ENCODE assay signal across 17 cellular contexts in genomic region chr5:71620630-71621029, GRCh38. TPM values are rescaled to one million over a fixed set of nuclear protein-coding genes. Genes with fewer than 3 reads are reported as not detected.
DNase-seq lines count a peak whose midpoint lies in the region; ATAC-seq, FAIRE-seq and TF ChIP-seq lines count a peak whose summit lies in the region.
"Had no signal": no experiment of that assay in that cellular context is flagged by ENCODE, and none has a peak within 500 bp of the region (broad histone marks: within the 10 kb centered on the region; RNA-seq: fewer than 3 reads in every experiment).

No MANE protein-coding gene starts in this region.

- no peak for DNase-seq in Panc1 (ENCODE audit: low read depth, low spot score)
- DNase-seq in caudate nucleus (lab: John Stamatoyannopoulos, UW) = no peak
- no peak for DNase-seq in stimulated activated effector memory CD8-positive, alpha-beta T cell treated with anti-CD3 and anti-CD28 coated beads, Interleukin-12 subunit alpha, Interleukin-12 subunit beta, amount 100 ng/mL, for 72 hours (ENCODE audit: low spot score in 2 of 2)
- no peak for DNase-seq in frontal cortex (ENCODE audit: low spot score in 2 of 2)
- no peak for DNase-seq in GDM1 (lab: John Stamatoyannopoulos, UW)
- no peak for DNase-seq in naive thymus-derived CD8-positive, alpha-beta T cell
- DNase-seq: C1 segment of cervical spinal cord; CD4-positive, alpha-beta memory T cell; COR-L47; DMS53; DMS79 treated with DMSO at 0.1 percent for 48 hours; GM23248; H7; HCEC 1CT had no signal

- no peaks in the 10 kb centered on the region for H3K4me1 ChIP-seq in Panc1 (ENCODE audit: control insufficient read depth, insufficient read depth, low read length)

- peaks cover 36% of the 10 kb centered on the region for H3K4me1 Mint-ChIP-seq in stimulated activated effector memory CD8-positive, alpha-beta T cell treated with anti-CD3 and anti-CD28 coated beads, Interleukin-12 subunit alpha, Interleukin-12 subunit beta, amount 100 ng/mL, for 72 hours
- peaks cover 7 to 32% (median 27%) of the 10 kb centered on the region in 4 donors for H3K4me1 Mint-ChIP-seq in naive thymus-derived CD8-positive, alpha-beta T cell

- H3K4me3 Mint-ChIP-seq in stimulated activated effector memory CD8-positive, alpha-beta T cell treated with anti-CD3 and anti-CD28 coated beads, Interleukin-12 subunit alpha, Interleukin-12 subunit beta, amount 100 ng/mL, for 72 hours = no peak overlapping the region
- H3K4me3 Mint-ChIP-seq in naive thymus-derived CD8-positive, alpha-beta T cell = no peak overlapping the region
- H3K4me3 Mint-ChIP-seq: CD4-positive, alpha-beta memory T cell had no signal

- H3K27ac ChIP-seq in 22Rv1 (peak overlapping the region; percentile 80), Panc1 (ENCODE audit: low read length) (no peak overlapping the region), caudate nucleus (ENCODE audit: low read depth, low read length) (peak overlapping the region; percentile 64)
- H3K27ac ChIP-seq: GM23248 had no signal

- peaks cover 60% of the 10 kb centered on the region for H3K36me3 Mint-ChIP-seq in stimulated activated effector memory CD8-positive, alpha-beta T cell treated with anti-CD3 and anti-CD28 coated beads, Interleukin-12 subunit alpha, Interleukin-12 subunit beta, amount 100 ng/mL, for 72 hours
- H3K36me3 Mint-ChIP-seq in naive thymus-derived CD8-positive, alpha-beta T cell = peaks cover 28 to 92% (median 53%) of the 10 kb centered on the region in 3 donors

- H3K9me3 Mint-ChIP-seq in stimulated activated effector memory CD8-positive, alpha-beta T cell treated with anti-CD3 and anti-CD28 coated beads, Interleukin-12 subunit alpha, Interleukin-12 subunit beta, amount 100 ng/mL, for 72 hours = no peaks in the 10 kb centered on the region
- H3K9me3 Mint-ChIP-seq in naive thymus-derived CD8-positive, alpha-beta T cell = peaks cover 0 to 8% (median 0%) of the 10 kb centered on the region in 9 donors

- POLR2A ChIA-PET in Panc1 (lab: Charles Lee) = no interaction called here
- POLR2A ChIA-PET in naive thymus-derived CD8-positive, alpha-beta T cell (lab: Charles Lee) = no interaction called here

- H3K27me3 Mint-ChIP-seq in naive thymus-derived CD8-positive, alpha-beta T cell = no peaks in the 10 kb centered on the region
- H3K27me3 Mint-ChIP-seq: CD4-positive, alpha-beta memory T cell had no signal

- CTCF ChIA-PET in Panc1 (lab: Charles Lee) = no interaction called here

- BruUV-seq in Panc1 (replicated peaks; lab: Mats Ljungman, UMichigan) = TSS peak; percentile 12

- in situ Hi-C loops in Panc1 (cut with HindIII; ENCODE audit: low pct_unique_long_range_greater_than_20kb, low sequenced_read_pairs) = no loop called here

- intact Hi-C loops in Panc1 (cut with micrococcal nuclease; ENCODE audit: unreplicated experiment) = no loop called here

- no peaks in the 10 kb centered on the region for H3K27me3 ChIP-seq in Panc1 (ENCODE audit: control insufficient read depth, insufficient read depth, low read length)

- TF ChIP-seq CTCF in 22Rv1 (IDR thresholded peaks at IDR 0.05) (no peak), Panc1 (IDR thresholded peaks at IDR 0.05) (no peak)

- no peaks in the 10 kb centered on the region for H3K36me3 ChIP-seq in Panc1 (ENCODE audit: control insufficient read depth, insufficient read depth, low read length)

- no peak overlapping the region for H3K4me3 ChIP-seq in Panc1 (ENCODE audit: low read depth in 2 of 2, low read length in 2 of 2)
- H3K4me3 ChIP-seq: GM23248 had no signal

- FAIRE-seq in frontal cortex (lab: Jason Lieb, UNC) = no peak
- FAIRE-seq: GM12892, H1 had no signal

- H3K27ac Mint-ChIP-seq in stimulated activated effector memory CD8-positive, alpha-beta T cell treated with anti-CD3 and anti-CD28 coated beads, Interleukin-12 subunit alpha, Interleukin-12 subunit beta, amount 100 ng/mL, for 72 hours = peak overlapping the region; percentile 64
- peak overlapping the region in 2 of 10 donors; percentile 12 to 61 for H3K27ac Mint-ChIP-seq in naive thymus-derived CD8-positive, alpha-beta T cell

- no peaks in the 10 kb centered on the region for H3K9me3 ChIP-seq in Panc1 (ENCODE audit: control insufficient read depth, insufficient read depth, low read depth, low read length)

- no peak for ATAC-seq in Panc1
- no peak for ATAC-seq in stimulated activated effector memory CD8-positive, alpha-beta T cell treated with anti-CD3 and anti-CD28 coated beads, Interleukin-12 subunit alpha, Interleukin-12 subunit beta, amount 100 ng/mL, for 72 hours
- no peak for ATAC-seq in naive thymus-derived CD8-positive, alpha-beta T cell

RNA-seq across cellular contexts. Expression of gene MCCC2, which starts 33.5 kb away (rescaled TPM):
- total RNA-seq in Panc1 (2021; ENCODE audit: unreplicated experiment) = 74.1 TPM
- polyA plus RNA-seq in Panc1 (2012; ENCODE audit: insufficient read length) = 35.9 TPM
- 12.2 TPM for total RNA-seq in frontal cortex
- 10 to 100 TPM; 40.6 to 44.1 TPM for total RNA-seq in naive thymus-derived CD8-positive, alpha-beta T cell
- 10 to 100 TPM; 22.4 to 28.9 (median 25.5) TPM for polyA plus RNA-seq in naive thymus-derived CD8-positive, alpha-beta T cell
